ENCODE assay signal across 14 cellular contexts in genomic region chr6:113625850-113626249, GRCh38.
DNase-seq lines count a peak whose midpoint lies in the region; ATAC-seq and TF ChIP-seq lines count a peak whose summit lies in the region.
"Had no signal": no experiment of that assay in that cellular context is flagged by ENCODE, and none has a peak within 500 bp of the region (broad histone marks: within the 10 kb centered on the region; RNA-seq: fewer than 3 reads in every experiment).

No MANE protein-coding gene starts in this region.

- no peak for DNase-seq in GM12864 (ENCODE audit: low read depth)
- DNase-seq in HCEC 1CT: no peak
- DNase-seq in mesendoderm: no peak
- DNase-seq in NCI-H1417 treated with DMSO at 0.1 percent for 48 hours (lab: John Stamatoyannopoulos, UW): no peak
- no peak for DNase-seq in lower lobe of right lung
- DNase-seq: foreskin melanocyte; naive thymus-derived CD8-positive, alpha-beta T cell; NCI-H524 treated with DMSO at 0.1 percent for 48 hours; right lobe of liver; SHP77 had no signal

- no peak overlapping the region for H3K9ac ChIP-seq in mesendoderm (ENCODE audit: low read length)

- no peaks in the 10 kb centered on the region for H3K79me2 ChIP-seq in mesendoderm (ENCODE audit: control insufficient read depth, insufficient read depth, low read length)

- no peak overlapping the region for H4K8ac ChIP-seq in mesendoderm (ENCODE audit: low read depth, low read length)

- ATAC-seq in GM19328 (IDR thresholded peaks at IDR 0.05; ENCODE audit: unreplicated experiment) (peak; percentile 32), HG02642 (IDR thresholded peaks at IDR 0.05; ENCODE audit: poor library complexity, unreplicated experiment) (peak; percentile 28), HG03378 (IDR thresholded peaks at IDR 0.05; ENCODE audit: unreplicated experiment) (peak; percentile 40), lower lobe of right lung (no peak)
- ATAC-seq: naive thymus-derived CD8-positive, alpha-beta T cell; right lobe of liver had no signal

- H3K4me3 ChIP-seq in GM12864 (ENCODE audit: low read depth, low read length) (peak overlapping the region; percentile 18; the same call in 1 of the 2 replicates), mesendoderm (ENCODE audit: low read length) (no peak overlapping the region), lower lobe of right lung (no peak overlapping the region)
- H3K4me3 ChIP-seq: right lobe of liver, thoracic aorta had no signal

- H3K18ac ChIP-seq in mesendoderm (ENCODE audit: low read length): no peak overlapping the region

- H3K27me3 ChIP-seq in mesendoderm (ENCODE audit: insufficient read depth, low read length, poor library complexity) (no peaks in the 10 kb centered on the region), lower lobe of right lung (ENCODE audit: low read depth) (no peaks in the 10 kb centered on the region)
- H3K27me3 ChIP-seq: right lobe of liver had no signal

- H3K79me1 ChIP-seq in mesendoderm (ENCODE audit: low read length): no peaks in the 10 kb centered on the region

- H3K4ac ChIP-seq in mesendoderm (ENCODE audit: low read depth, low read length): no peak overlapping the region

- TF ChIP-seq CTCF in GM12864 (IDR thresholded peaks at IDR 0.05; ENCODE audit: low read depth, low read length, missing control alignments) (no peak), lower lobe of right lung (IDR thresholded peaks at IDR 0.05) (no peak)

- WGBS in mesendoderm (ENCODE audit: extremely low coverage, insufficient coverage, low lambda C conversion rate): no CpG with 5 or more reads among the region's 3 CpGs

- H2BK15ac ChIP-seq in mesendoderm (replicated peaks; ENCODE audit: low read depth): no peak overlapping the region

- no peak overlapping the region for H2BK5ac ChIP-seq in mesendoderm (ENCODE audit: low read length)

- H3K4me1 ChIP-seq in mesendoderm (ENCODE audit: control insufficient read depth, low read depth, low read length) (no peaks in the 10 kb centered on the region), lower lobe of right lung (peaks cover 15% of the 10 kb centered on the region)

- no peak overlapping the region for H2BK120ac ChIP-seq in mesendoderm (ENCODE audit: low read depth, low read length)

- no peaks in the 10 kb centered on the region for H3K9me3 ChIP-seq in lower lobe of right lung
- H3K9me3 ChIP-seq: right lobe of liver, thoracic aorta had no signal

- intact Hi-C loops in lower lobe of right lung (cut with DNase I): no loop called here

- no peak overlapping the region for H3K23ac ChIP-seq in mesendoderm (ENCODE audit: low read length)

- H3K27ac ChIP-seq in mesendoderm (ENCODE audit: low read depth, low read length): no peak overlapping the region
- no peak overlapping the region for H3K27ac ChIP-seq in lower lobe of right lung
- H3K27ac ChIP-seq: right lobe of liver, thoracic aorta had no signal

- H3K36me3 ChIP-seq in mesendoderm (ENCODE audit: control insufficient read depth, insufficient read depth, low read length) (no peaks in the 10 kb centered on the region), lower lobe of right lung (no peaks in the 10 kb centered on the region)
- H3K36me3 ChIP-seq: right lobe of liver, thoracic aorta had no signal

- H3K56ac ChIP-seq in mesendoderm (ENCODE audit: low read length): no peak overlapping the region

- H4K5ac ChIP-seq in mesendoderm (ENCODE audit: low read length): no peak overlapping the region

- no peak overlapping the region for H2AK5ac ChIP-seq in mesendoderm (ENCODE audit: low read length)

- H3K4me2 ChIP-seq in mesendoderm (ENCODE audit: low read length): no peak overlapping the region

Comparison
In these comparisons a context has a peak if more than half of its experiments do, and no peak if none do; other contexts are left out.
1. ATAC-seq: peak in GM19328 (single experiment), HG02642 (single experiment) and HG03378 (single experiment); none in lower lobe of right lung (0 of 2).